ENCODE assay signal across 9 cellular contexts in genomic region chr1:31583995-31584868, GRCh38. TPM values are rescaled to one million over a fixed set of nuclear protein-coding genes. Genes with fewer than 3 reads are reported as not detected.
DNase-seq lines count a peak whose midpoint lies in the region; ATAC-seq and TF ChIP-seq lines count a peak whose summit lies in the region.
"Had no signal": no experiment of that assay in that cellular context is flagged by ENCODE, and none has a peak within 500 bp of the region (broad histone marks: within the 10 kb centered on the region; RNA-seq: fewer than 3 reads in every experiment).

No MANE protein-coding gene starts in this region.

- ATAC-seq in PC-3 (no peak), HG03108 (IDR thresholded peaks at IDR 0.05; ENCODE audit: unreplicated experiment) (no peak), HG03095 (IDR thresholded peaks at IDR 0.05; ENCODE audit: unreplicated experiment) (no peak)

- H3K9me2 ChIP-seq in PC-3 (replicated peaks; ENCODE audit: low read length), result no peaks in the 10 kb centered on the region

- H4K20me1 ChIP-seq in PC-3 (ENCODE audit: low read length), result peaks cover 6% of the 10 kb centered on the region; the same call in 1 of the 2 replicates

- no peaks in the 10 kb centered on the region for H3F3A ChIP-seq in PC-3 (ENCODE audit: low read length, unreplicated experiment)

- no peak overlapping the region for H3K4ac ChIP-seq in neuronal stem cell (ENCODE audit: low read length)

- H2BK15ac ChIP-seq in neuronal stem cell (ENCODE audit: low read length), result peak overlapping the region; percentile 46

- CTCF ChIA-PET in PC-3 (lab: Charles Lee), result no interaction called here

- DNase-seq in PC-3 (peak; percentile 35), fibroblast of mammary gland (ENCODE audit: low read depth) (peak; percentile 21), neuronal stem cell (ENCODE audit: low spot score) (no peak), DMS79 (lab: John Stamatoyannopoulos, UW) (no peak), UCSD-AML1 (lab: John Stamatoyannopoulos, UW; ENCODE audit: unreplicated experiment) (no peak)
- DNase-seq: DMS79 treated with DMSO at 0.1 percent for 48 hours had no signal

- H2BK120ac ChIP-seq in neuronal stem cell (ENCODE audit: low read depth, low read length), result no peak overlapping the region

- no peak overlapping the region for H3K9ac ChIP-seq in PC-3 (ENCODE audit: low read length)
- no peak overlapping the region for H3K9ac ChIP-seq in neuronal stem cell (ENCODE audit: low read depth, low read length, poor library complexity)

- no TSS peak for BruUV-seq in PC-3 (replicated peaks; lab: Mats Ljungman, UMichigan)

- intact Hi-C loops in PC-3 (cut with micrococcal nuclease), result no loop called here

- H3K36me3 ChIP-seq in PC-3 (ENCODE audit: low read depth, low read length), result peaks cover 38% of the 10 kb centered on the region
- H3K36me3 ChIP-seq in neuronal stem cell (replicated peaks in 1 of 2; ENCODE audit: control insufficient read depth in 2 of 2, insufficient read depth in 2 of 2, low read length in 2 of 2), result no peaks in the 10 kb centered on the region

- H3K9me3 ChIP-seq in PC-3 (ENCODE audit: low read length), result no peaks in the 10 kb centered on the region
- H3K9me3 ChIP-seq in neuronal stem cell (replicated peaks in 1 of 2; ENCODE audit: control insufficient read depth in 2 of 2, insufficient read depth in 1 of 2, low read depth in 1 of 2, low read length in 2 of 2), result no peaks in the 10 kb centered on the region

- no peak overlapping the region for H2BK5ac ChIP-seq in neuronal stem cell (ENCODE audit: low read length)

- no peak overlapping the region for H2BK12ac ChIP-seq in neuronal stem cell (ENCODE audit: low read length)

- H3K27ac ChIP-seq in C4-2B (peak overlapping the region; percentile 19; the same call in 1 of the 2 replicates), PC-3 (ENCODE audit: low read length) (peak overlapping the region; percentile 14; the same call in 1 of the 2 replicates), neuronal stem cell (replicated peaks; ENCODE audit: low read length) (no peak overlapping the region)

- TF ChIP-seq CTCF in C4-2B (conservative IDR thresholded peaks at IDR 0.05), result no peak
- TF ChIP-seq CTCF in PC-3 (conservative IDR thresholded peaks at IDR 0.05; ENCODE audit: low read depth, low read length), result no peak
- TF ChIP-seq CTCF in fibroblast of mammary gland (conservative IDR thresholded peaks at IDR 0.05; ENCODE audit: control insufficient read depth, insufficient read depth, low read depth, low read length), result no peak

- H3K14ac ChIP-seq in neuronal stem cell (ENCODE audit: low read length), result no peak overlapping the region

- H3K23ac ChIP-seq in neuronal stem cell (ENCODE audit: low read depth, low read length, poor library complexity), result no peak overlapping the region

- H3K4me2 ChIP-seq in PC-3 (ENCODE audit: low read length), result no peak overlapping the region; the same call in 1 of the 2 replicates
- H3K4me2 ChIP-seq in neuronal stem cell (ENCODE audit: insufficient read depth, low read length, poor library complexity, severe bottlenecking), result no peak overlapping the region

- H3K4me3 ChIP-seq in PC-3 (ENCODE audit: low read length), result no peak overlapping the region
- H3K4me3 ChIP-seq in fibroblast of mammary gland (ENCODE audit: control insufficient read depth, low read depth, low read length), result no peak overlapping the region
- H3K4me3 ChIP-seq in neuronal stem cell (ENCODE audit: low read length in 2 of 2), result no peak overlapping the region

- no peak overlapping the region for H2AFZ ChIP-seq in PC-3 (ENCODE audit: low read length)
- H2AFZ ChIP-seq in neuronal stem cell (ENCODE audit: low read length), result no peak overlapping the region

- peaks cover 73% of the 10 kb centered on the region for H3K4me1 ChIP-seq in PC-3 (ENCODE audit: insufficient read depth, low read length)
- H3K4me1 ChIP-seq in neuronal stem cell (ENCODE audit: control insufficient read depth in 2 of 2, insufficient read depth in 1 of 2, low read depth in 1 of 2, low read length in 2 of 2), result peaks cover 6 to 7% of the 10 kb centered on the region in 2 donors

- peaks cover 35% of the 10 kb centered on the region for H3K79me2 ChIP-seq in PC-3 (ENCODE audit: low read length)

- POLR2A ChIA-PET in PC-3 (lab: Charles Lee; ENCODE audit: unreplicated experiment), result no interaction called here

- peak overlapping the region; percentile 65 for H3K18ac ChIP-seq in neuronal stem cell (ENCODE audit: low read length)

- whole genome bisulfite sequencing in neuronal stem cell (ENCODE audit: extremely low coverage in 2 of 2, insufficient read length in 2 of 2, insufficient replicate concordance in 1 of 2), 2 donors, result no CpG with 5 or more reads among the region's 13 CpGs

- no peak overlapping the region for H4K8ac ChIP-seq in neuronal stem cell (ENCODE audit: low read depth, low read length)

- H4K91ac ChIP-seq in neuronal stem cell (ENCODE audit: low read depth, low read length, poor library complexity), result no peak overlapping the region

- H2AK5ac ChIP-seq in neuronal stem cell (ENCODE audit: low read depth, low read length), result peak overlapping the region; percentile 40

- no peaks in the 10 kb centered on the region for H3K79me1 ChIP-seq in neuronal stem cell (ENCODE audit: low read depth, low read length)

- no peaks in the 10 kb centered on the region for H3K27me3 ChIP-seq in PC-3 (ENCODE audit: low read length)
- peaks cover 0 to 78% (median 16%) of the 10 kb centered on the region in 3 experiments for H3K27me3 ChIP-seq in neuronal stem cell (ENCODE audit: control insufficient read depth in 3 of 3, insufficient read depth in 3 of 3, low read depth in 1 of 3, low read length in 3 of 3)

RNA-seq across cellular contexts. Expression of gene TINAGL1, which starts 7.9 kb away (rescaled TPM):
- 176 and 217 TPM in 2 replicates for total RNA-seq in PC-3 (2014; rRNA removed)
- polyA plus RNA-seq in neuronal stem cell (2013, experiment 1 of 2), result 0.06 TPM
- not detected for polyA plus RNA-seq in neuronal stem cell (2013, experiment 2 of 2)

RNA-seq across cellular contexts. Expression of gene HCRTR1, which starts 33.3 kb away (rescaled TPM):
- total RNA-seq in PC-3 (2014; rRNA removed), result not detected in 2 replicates
- polyA plus RNA-seq in neuronal stem cell (2013, experiment 1 of 2), result 0.28 TPM
- polyA plus RNA-seq in neuronal stem cell (2013, experiment 2 of 2), result 0.22 TPM

Comparison
In these comparisons a context has a peak if more than half of its experiments do, and no peak if none do; other contexts are left out.
1. DNase-seq: peak in PC-3 (single experiment) and fibroblast of mammary gland (single experiment); none in neuronal stem cell (single experiment), DMS79 (single experiment) and UCSD-AML1 (single experiment).